In genomic region chr20:2599265-2600060, GRCh38 we compare ENCODE assay signal across 1 cellular context.
TF ChIP-seq lines count a peak whose summit lies in the region.

No MANE protein-coding gene starts in this region.

TF ChIP-seq in HepG2, 621 proteins besides CTCF, POLR2A, EP300 and RAD21:
- TF ChIP-seq, protein P1, sequence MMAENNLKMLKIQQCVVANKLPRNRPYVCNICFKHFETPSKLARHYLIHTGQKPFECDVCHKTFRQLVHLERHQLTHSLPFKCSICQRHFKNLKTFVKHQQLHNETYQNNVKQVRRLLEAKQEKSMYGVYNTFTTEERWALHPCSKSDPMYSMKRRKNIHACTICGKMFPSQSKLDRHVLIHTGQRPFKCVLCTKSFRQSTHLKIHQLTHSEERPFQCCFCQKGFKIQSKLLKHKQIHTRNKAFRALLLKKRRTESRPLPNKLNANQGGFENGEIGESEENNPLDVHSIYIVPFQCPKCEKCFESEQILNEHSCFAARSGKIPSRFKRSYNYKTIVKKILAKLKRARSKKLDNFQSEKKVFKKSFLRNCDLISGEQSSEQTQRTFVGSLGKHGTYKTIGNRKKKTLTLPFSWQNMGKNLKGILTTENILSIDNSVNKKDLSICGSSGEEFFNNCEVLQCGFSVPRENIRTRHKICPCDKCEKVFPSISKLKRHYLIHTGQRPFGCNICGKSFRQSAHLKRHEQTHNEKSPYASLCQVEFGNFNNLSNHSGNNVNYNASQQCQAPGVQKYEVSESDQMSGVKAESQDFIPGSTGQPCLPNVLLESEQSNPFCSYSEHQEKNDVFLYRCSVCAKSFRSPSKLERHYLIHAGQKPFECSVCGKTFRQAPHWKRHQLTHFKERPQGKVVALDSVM (CRISPR knock-in tag; IDR thresholded peaks at IDR 0.05): peak; percentile 63
- TF ChIP-seq ZNF567 (CRISPR knock-in tag; IDR thresholded peaks at IDR 0.05; ENCODE audit: borderline replicate concordance): no peak
- no peak for TF ChIP-seq GATAD1 (CRISPR knock-in tag; IDR thresholded peaks at IDR 0.05)
- no peak for TF ChIP-seq ZFX (CRISPR knock-in tag; IDR thresholded peaks at IDR 0.05; ENCODE audit: low read depth)
